21 cellular contexts compared by ENCODE assay signal in the genomic region with DNA sequence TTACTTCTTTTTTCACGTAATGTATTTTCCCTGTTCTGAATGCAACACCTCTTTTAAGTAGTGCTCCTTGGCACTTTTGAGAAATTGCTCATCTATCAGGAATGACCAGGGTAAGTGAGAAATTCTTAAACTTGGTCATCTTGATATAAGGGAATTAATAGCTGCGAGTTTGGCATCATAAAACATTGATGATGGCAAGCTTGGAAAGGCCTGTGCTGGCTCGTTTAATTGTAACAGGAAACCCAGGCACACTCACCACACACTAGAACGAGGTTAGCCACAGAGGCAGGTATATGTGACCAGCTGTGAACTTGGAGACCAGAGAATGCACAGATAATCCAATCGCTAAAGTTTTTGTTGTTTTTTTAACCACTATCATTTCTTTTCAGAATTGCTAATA. TPM values are rescaled to one million over a fixed set of nuclear protein-coding genes. Genes with fewer than 3 reads are reported as not detected.
DNase-seq lines count a peak whose midpoint lies in the region; ATAC-seq, FAIRE-seq and TF ChIP-seq lines count a peak whose summit lies in the region.
"Had no signal": no experiment of that assay in that cellular context is flagged by ENCODE, and none has a peak within 500 bp of the region (broad histone marks: within the 10 kb centered on the region; RNA-seq: fewer than 3 reads in every experiment).

No MANE protein-coding gene starts in this region.

- in situ Hi-C loops in HepG2 (cut with HindIII; ENCODE audit: extremely low pct_ligation_motif_present, low pct_unique_long_range_greater_than_20kb) = no loop called here

- BruUV-seq in HepG2 (replicated peaks; lab: Mats Ljungman, UMichigan) = TSS peak; percentile 22

- H3K36me3 Mint-ChIP-seq in glutamatergic neuron (ENCODE audit: unreplicated experiment) = no peaks in the 10 kb centered on the region
- H3K36me3 Mint-ChIP-seq in stimulated activated memory B cell treated with anti-CD40 and anti-IgM and Interleukin-4, amounts not matched to agents 10 μg/mL and 1 μg/mL and 100 μg/mL, for 72 hours = peaks cover 75% of the 10 kb centered on the region

- TF ChIP-seq RAD21 in HepG2 (CRISPR knock-in tag; IDR thresholded peaks at IDR 0.05) = no peak

- no peaks in the 10 kb centered on the region for H4K20me1 ChIP-seq in HepG2 (ENCODE audit: insufficient read depth, low read length)

- H3K9me3 ChIP-seq in HepG2 (ENCODE audit: low read length) (no peaks in the 10 kb centered on the region), right lobe of liver (no peaks in the 10 kb centered on the region), left ventricle myocardium inferior (replicated peaks) (no peaks in the 10 kb centered on the region), mucosa of descending colon (no peaks in the 10 kb centered on the region)
- H3K9me3 ChIP-seq: breast epithelium, upper lobe of left lung had no signal

- no peaks in the 10 kb centered on the region for H3K79me2 ChIP-seq in HepG2 (ENCODE audit: insufficient read depth, low read length)

- peaks cover 9% of the 10 kb centered on the region for H3K27me3 Mint-ChIP-seq in glutamatergic neuron (ENCODE audit: unreplicated experiment)
- H3K27me3 Mint-ChIP-seq in stimulated activated memory B cell treated with anti-CD40 and anti-IgM and Interleukin-4, amounts not matched to agents 10 μg/mL and 1 μg/mL and 100 μg/mL, for 72 hours = no peaks in the 10 kb centered on the region

- no peak overlapping the region for H3K4me3 ChIP-seq in HepG2 (replicated peaks in 1 of 3; ENCODE audit: insufficient read depth in 1 of 3, low read depth in 2 of 3, low read length in 3 of 3)
- H3K4me3 ChIP-seq in right lobe of liver = no peak overlapping the region
- no peak overlapping the region for H3K4me3 ChIP-seq in left ventricle myocardium inferior
- no peak overlapping the region for H3K4me3 ChIP-seq in mucosa of descending colon
- H3K4me3 ChIP-seq: upper lobe of left lung had no signal

- H3K4me2 ChIP-seq in HepG2 (ENCODE audit: low read depth, low read length) = no peak overlapping the region

- H3K4me3 Mint-ChIP-seq in glutamatergic neuron (ENCODE audit: unreplicated experiment) = no peak overlapping the region
- H3K4me3 Mint-ChIP-seq in stimulated activated memory B cell treated with anti-CD40 and anti-IgM and Interleukin-4, amounts not matched to agents 10 μg/mL and 1 μg/mL and 100 μg/mL, for 72 hours = no peak overlapping the region
- H3K4me3 Mint-ChIP-seq: CD14-positive monocyte, HFFc6, WTC11 had no signal

- H3K9ac ChIP-seq in HepG2 (ENCODE audit: insufficient read depth, low read depth, low read length) = no peak overlapping the region

- 93% methylated on average over 5 of the region's 5 CpGs for WGBS in HepG2 (ENCODE audit: low lambda C conversion rate)
- whole genome bisulfite sequencing in right lobe of liver (ENCODE audit: insufficient coverage, low coverage, low lambda C conversion rate, missing lambda C conversion rate) = 61% methylated on average over 5 of the region's 5 CpGs

- peaks cover 19 to 82% of the 10 kb centered on the region in 2 experiments for H3K36me3 ChIP-seq in HepG2 (replicated peaks in 1 of 2; ENCODE audit: control insufficient read depth in 1 of 2, insufficient read depth in 2 of 2, low read length in 2 of 2)
- H3K36me3 ChIP-seq in right lobe of liver = peaks cover 0 to 17% (median 1%) of the 10 kb centered on the region in 4 donors
- peaks cover 57% of the 10 kb centered on the region for H3K36me3 ChIP-seq in left ventricle myocardium inferior
- H3K36me3 ChIP-seq in mucosa of descending colon (ENCODE audit: low read depth) = no peaks in the 10 kb centered on the region
- H3K36me3 ChIP-seq: breast epithelium had no signal

- intact Hi-C loops in HepG2 (cut with micrococcal nuclease; ENCODE audit: unreplicated experiment) = no loop called here
- intact Hi-C loops in right lobe of liver (cut with DNase I) = no loop called here
- intact Hi-C loops in left ventricle myocardium inferior (cut with micrococcal nuclease) = no loop called here
- intact Hi-C loops in mucosa of descending colon (cut with DNase I, micrococcal nuclease) = loop anchor here in 1 of 2 donors (10.0 kb wide), 1 partner anchor 101 kb away; no protein-coding TSS in a partner anchor

- H3K4me1 ChIP-seq in HepG2 (ENCODE audit: insufficient read depth, low read length) (peaks cover 1% of the 10 kb centered on the region; the same call in 1 of the 2 replicates), right lobe of liver (peaks cover 0 to 43% (median 13%) of the 10 kb centered on the region in 4 donors), left ventricle myocardium inferior (peaks cover 64% of the 10 kb centered on the region), mucosa of descending colon (ENCODE audit: low read depth) (no peaks in the 10 kb centered on the region)

- H3K27ac ChIP-seq in HepG2 (ENCODE audit: extremely low read length, insufficient read depth, low read length) (no peak overlapping the region), right lobe of liver (no peak overlapping the region), left ventricle myocardium inferior (replicated peaks) (peak overlapping the region; percentile 92)
- H3K27ac ChIP-seq: upper lobe of left lung had no signal

- FAIRE-seq in HepG2 (lab: Jason Lieb, UNC) = no peak

- ATAC-seq in HepG2 (no peak), right lobe of liver (no peak), mucosa of descending colon (no peak)
- ATAC-seq in stimulated activated memory B cell treated with anti-CD40 and anti-IgM and Interleukin-4, amounts not matched to agents 10 μg/mL and 1 μg/mL and 100 μg/mL, for 72 hours = no peak
- ATAC-seq: stimulated activated naive CD8-positive, alpha-beta T cell treated with anti-CD3 and anti-CD28 coated beads, Interleukin-15, Interleukin-2, amounts not matched to agents 100 U/mL and 50 U/mL, for 24 hours had no signal

- TF ChIP-seq EP300 in HepG2 (IDR thresholded peaks at IDR 0.05; ENCODE audit: low read depth in 2 of 2, low read length in 2 of 2) = no peak
- no peak for TF ChIP-seq EP300 in HepG2 (CRISPR knock-in tag; IDR thresholded peaks at IDR 0.05; ENCODE audit: borderline replicate concordance)

- no peak overlapping the region for H2AFZ ChIP-seq in HepG2 (ENCODE audit: low read length)

- DNase-seq in NCI-H2171 treated with DMSO at 0.1 percent for 48 hours (lab: John Stamatoyannopoulos, UW) (peak; percentile 69), NCI-H2171 (lab: John Stamatoyannopoulos, UW) (no peak), HepG2 (ENCODE audit: low spot score) (no peak), right lobe of liver (no peak), left ventricle myocardium inferior (no peak), glutamatergic neuron (no peak), mucosa of descending colon (no peak)
- DNase-seq: 8988T; activated CD8-positive, alpha-beta memory T cell treated with anti-CD3 and anti-CD28 coated beads, Interleukin-2, amount 50 U/mL, for 48 hours; activated naive CD4-positive, alpha-beta T cell treated with Interleukin-2 at 50 U/mL for 16 hours; HFFc6; hippocampal formation; NK-92 treated with Interleukin-12 subunit alpha and Interleukin-12 subunit beta, amount 100 ng/mL, for 24 hours; stimulated activated naive CD8-positive, alpha-beta T cell treated with anti-CD3 and anti-CD28 coated beads, Interleukin-15, Interleukin-2, amounts not matched to agents 100 U/mL and 50 U/mL, for 24 hours; upper lobe of left lung had no signal

- H3K9me3 Mint-ChIP-seq in glutamatergic neuron (ENCODE audit: unreplicated experiment) = peaks cover 13% of the 10 kb centered on the region
- no peaks in the 10 kb centered on the region for H3K9me3 Mint-ChIP-seq in stimulated activated memory B cell treated with anti-CD40 and anti-IgM and Interleukin-4, amounts not matched to agents 10 μg/mL and 1 μg/mL and 100 μg/mL, for 72 hours
- H3K9me3 Mint-ChIP-seq: CD14-positive monocyte, HFFc6, WTC11 had no signal

- no peaks in the 10 kb centered on the region for H3K27me3 ChIP-seq in HepG2 (ENCODE audit: control insufficient read depth in 1 of 2, insufficient read depth in 2 of 2, low read length in 2 of 2)
- no peaks in the 10 kb centered on the region for H3K27me3 ChIP-seq in right lobe of liver
- no peaks in the 10 kb centered on the region for H3K27me3 ChIP-seq in left ventricle myocardium inferior (ENCODE audit: low read depth)
- H3K27me3 ChIP-seq: breast epithelium, upper lobe of left lung had no signal

- CTCF ChIA-PET in HepG2 (lab: Yijun Ruan, JAX; ENCODE audit: low intra/inter-chr PET ratio, low total read pairs) = no interaction called here

- TF ChIP-seq POLR2A in HepG2 (IDR thresholded peaks at IDR 0.05; ENCODE audit: insufficient read depth in 1 of 2, low read depth in 2 of 2, low read length in 2 of 2) (no peak), right lobe of liver (IDR thresholded peaks at IDR 0.05) (no peak)

- TF ChIP-seq CTCF in HepG2 (CRISPR knock-in tag; IDR thresholded peaks at IDR 0.05) (no peak), right lobe of liver (IDR thresholded peaks at IDR 0.05) (no peak), left ventricle myocardium inferior (IDR thresholded peaks at IDR 0.05; ENCODE audit: borderline replicate concordance) (no peak), glutamatergic neuron (IDR thresholded peaks at IDR 0.05; ENCODE audit: partially characterized antibody, unreplicated experiment) (no peak), mucosa of descending colon (IDR thresholded peaks at IDR 0.05) (no peak)

- POLR2A ChIA-PET in HepG2 (lab: Yijun Ruan, JAX) = no interaction called here

- no peak overlapping the region for H3K27ac Mint-ChIP-seq in glutamatergic neuron (ENCODE audit: unreplicated experiment)
- no peak overlapping the region for H3K27ac Mint-ChIP-seq in stimulated activated memory B cell treated with anti-CD40 and anti-IgM and Interleukin-4, amounts not matched to agents 10 μg/mL and 1 μg/mL and 100 μg/mL, for 72 hours
- H3K27ac Mint-ChIP-seq: CD14-positive monocyte, HFFc6 had no signal

- peaks cover 12% of the 10 kb centered on the region for H3K4me1 Mint-ChIP-seq in glutamatergic neuron (ENCODE audit: low read depth, unreplicated experiment)
- no peaks in the 10 kb centered on the region for H3K4me1 Mint-ChIP-seq in stimulated activated memory B cell treated with anti-CD40 and anti-IgM and Interleukin-4, amounts not matched to agents 10 μg/mL and 1 μg/mL and 100 μg/mL, for 72 hours
- H3K4me1 Mint-ChIP-seq: CD14-positive monocyte, WTC11 had no signal

RNA-seq across cellular contexts. Expression of a gene that starts 24.3 kb away (rescaled TPM):
- total RNA-seq in HepG2 (2016; rRNA removed; fragmentation: Illumina TruSeq; extraction: Trizol) = 26.4 and 36.7 TPM in 2 replicates
- 28.0 and 29.8 TPM in 2 replicates for total RNA-seq in HepG2 (2016; cell fraction: cytosol; rRNA removed; fragmentation: Illumina TruSeq; extraction: Trizol; ENCODE audit: low read depth)
- 25.8 and 32.7 TPM in 2 replicates for total RNA-seq in HepG2 (2016; cell fraction: insoluble cytoplasmic fraction; rRNA removed; fragmentation: Illumina TruSeq; extraction: Trizol)
- total RNA-seq in HepG2 (2016; cell fraction: membrane; rRNA removed; fragmentation: Illumina TruSeq; extraction: Trizol) = 21.5 TPM in 2 replicates
- 34.3 and 41.9 TPM in 2 replicates for total RNA-seq in HepG2 (2016; cell fraction: nucleus; rRNA removed; fragmentation: Illumina TruSeq; extraction: Trizol)
- polyA plus RNA-seq in HepG2 (2011; rRNA removed) = 48.2 TPM in 2 replicates
- polyA plus RNA-seq in HepG2 (2011; cell fraction: cytosol; rRNA removed) = 24.5 and 25.4 TPM in 2 replicates
- 91.1 and 92.6 TPM in 2 replicates for polyA plus RNA-seq in HepG2 (2011; cell fraction: nucleus; rRNA removed)
- polyA plus RNA-seq in HepG2 (2012) = 34.1 and 39.4 TPM in 2 replicates
- 8.3 and 8.5 TPM in 2 replicates for polyA plus RNA-seq in HepG2 (2016; cell fraction: cytosol; fragmentation: Illumina TruSeq; extraction: Trizol; ENCODE audit: low read depth)
- 26.6 and 30.9 TPM in 2 replicates for polyA plus RNA-seq in HepG2 (2016; cell fraction: insoluble cytoplasmic fraction; fragmentation: Illumina TruSeq; extraction: Trizol; ENCODE audit: low read depth)
- 15.4 and 16.9 TPM in 2 replicates for polyA plus RNA-seq in HepG2 (2016; cell fraction: membrane; fragmentation: Illumina TruSeq; extraction: Trizol; ENCODE audit: low read depth)
- 87.6 and 89.2 TPM in 2 replicates for polyA plus RNA-seq in HepG2 (2016; cell fraction: nucleus; fragmentation: Illumina TruSeq; extraction: Trizol; ENCODE audit: insufficient read depth, low read depth)
- 15.6 and 49.1 TPM in 2 replicates for polyA minus RNA-seq in HepG2 (2011; rRNA and poly(A)+ RNA removed; ENCODE audit: low replicate concordance)
- polyA minus RNA-seq in HepG2 (2011; cell fraction: cytosol; rRNA and poly(A)+ RNA removed) = 12.3 and 12.7 TPM in 2 replicates
- polyA minus RNA-seq in HepG2 (2011; cell fraction: nucleus; rRNA and poly(A)+ RNA removed) = 57.0 and 67.1 TPM in 2 replicates
- total RNA-seq in right lobe of liver = 10 to 100 TPM in 4 of 6 experiments, 1 to 10 TPM in 2; 5.6 to 43.0 (median 17.3) TPM
- total RNA-seq in left ventricle myocardium inferior = 14.1 TPM
- 28.0 TPM for total RNA-seq in glutamatergic neuron (ENCODE audit: unreplicated experiment)
- 10 to 100 TPM; 50.1 to 86.0 (median 55.1) TPM for total RNA-seq in mucosa of descending colon

RNA-seq across cellular contexts. Expression of a gene that starts 49.3 kb away (rescaled TPM):
- total RNA-seq in HepG2 (2016; rRNA removed; fragmentation: Illumina TruSeq; extraction: Trizol) (10.0 and 10.5 TPM in 2 replicates), right lobe of liver (not detected), left ventricle myocardium inferior (not detected), glutamatergic neuron (ENCODE audit: unreplicated experiment) (not detected), mucosa of descending colon (under 1 TPM in 1 of 3 donors, not detected in 2; 0.67 TPM)
- 9.4 and 11.8 TPM in 2 replicates for total RNA-seq in HepG2 (2016; cell fraction: cytosol; rRNA removed; fragmentation: Illumina TruSeq; extraction: Trizol; ENCODE audit: low read depth)
- 9.5 and 11.5 TPM in 2 replicates for total RNA-seq in HepG2 (2016; cell fraction: insoluble cytoplasmic fraction; rRNA removed; fragmentation: Illumina TruSeq; extraction: Trizol)
- 10.2 and 12.3 TPM in 2 replicates for total RNA-seq in HepG2 (2016; cell fraction: membrane; rRNA removed; fragmentation: Illumina TruSeq; extraction: Trizol)
- total RNA-seq in HepG2 (2016; cell fraction: nucleus; rRNA removed; fragmentation: Illumina TruSeq; extraction: Trizol) = 3.3 and 4.2 TPM in 2 replicates
- polyA plus RNA-seq in HepG2 (2011; rRNA removed) = 12.2 and 13.8 TPM in 2 replicates
- 10.6 and 20.2 TPM in 2 replicates for polyA plus RNA-seq in HepG2 (2011; cell fraction: cytosol; rRNA removed)
- polyA plus RNA-seq in HepG2 (2011; cell fraction: nucleus; rRNA removed) = 5.9 and 7.2 TPM in 2 replicates
- polyA plus RNA-seq in HepG2 (2012) = 4.3 and 11.1 TPM in 2 replicates
- polyA plus RNA-seq in HepG2 (2016; cell fraction: cytosol; fragmentation: Illumina TruSeq; extraction: Trizol; ENCODE audit: low read depth) = 14.1 and 18.5 TPM in 2 replicates
- polyA plus RNA-seq in HepG2 (2016; cell fraction: insoluble cytoplasmic fraction; fragmentation: Illumina TruSeq; extraction: Trizol; ENCODE audit: low read depth) = 14.2 and 18.6 TPM in 2 replicates
- 13.4 and 14.9 TPM in 2 replicates for polyA plus RNA-seq in HepG2 (2016; cell fraction: membrane; fragmentation: Illumina TruSeq; extraction: Trizol; ENCODE audit: low read depth)
- polyA plus RNA-seq in HepG2 (2016; cell fraction: nucleus; fragmentation: Illumina TruSeq; extraction: Trizol; ENCODE audit: insufficient read depth, low read depth) = 12.3 and 12.7 TPM in 2 replicates
- polyA minus RNA-seq in HepG2 (2011; rRNA and poly(A)+ RNA removed; ENCODE audit: low replicate concordance) = 30.1 TPM in 1 of 2 replicates, not detected in the other
- 3.4 and 3.6 TPM in 2 replicates for polyA minus RNA-seq in HepG2 (2011; cell fraction: cytosol; rRNA and poly(A)+ RNA removed)
- polyA minus RNA-seq in HepG2 (2011; cell fraction: nucleus; rRNA and poly(A)+ RNA removed) = 2.2 and 3.2 TPM in 2 replicates
- total RNA-seq: breast epithelium, fibroblast of lung, HFFc6, osteocyte had no signal
- polyA plus RNA-seq: fibroblast of lung had no signal
